ENCODE assay signal across 2 cellular contexts in the genomic region with DNA sequence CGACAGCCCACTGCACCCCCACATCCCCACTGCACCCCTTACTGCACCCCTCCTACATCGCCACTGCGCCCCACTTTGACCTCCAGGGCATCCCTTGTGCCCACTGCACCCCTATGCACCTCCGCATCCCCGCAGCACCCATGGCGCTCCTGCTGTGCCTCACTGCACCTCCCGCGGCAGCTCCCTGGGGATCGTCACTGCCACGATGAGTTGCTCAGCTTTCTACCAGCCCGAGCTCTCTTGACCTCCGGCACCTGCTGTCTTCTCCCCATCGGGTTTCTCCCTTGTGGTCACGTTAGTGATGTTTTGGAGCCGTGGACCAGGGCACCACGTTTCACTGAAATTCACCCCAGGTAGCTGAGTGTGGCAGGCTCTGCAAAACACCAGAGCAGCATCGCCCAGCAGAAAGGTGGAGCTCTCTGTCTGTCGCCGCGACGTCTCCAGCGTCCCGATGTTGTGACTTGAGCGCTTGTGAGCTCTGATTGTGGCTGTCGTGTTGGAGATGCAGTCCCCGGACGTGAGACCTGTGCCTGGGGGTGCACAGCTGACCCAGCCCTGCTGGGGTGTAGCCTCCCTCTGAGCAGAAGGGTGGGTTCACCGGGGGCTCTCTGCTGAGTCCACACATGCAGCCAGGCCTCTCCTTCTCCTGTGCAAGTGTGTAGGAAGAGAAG.
TF ChIP-seq lines count a peak whose summit lies in the region.

No MANE protein-coding gene starts in this region.

TF ChIP-seq in A549, 52 proteins besides CTCF, POLR2A, EP300 and RAD21 (continued from another document):
- TF ChIP-seq HOXB13 (CRISPR knock-in tag; IDR thresholded peaks at IDR 0.05; ENCODE audit: low read depth) (no peak), JUN (IDR thresholded peaks at IDR 0.05) (no peak), NPAS2 (CRISPR knock-in tag; IDR thresholded peaks at IDR 0.05; ENCODE audit: borderline replicate concordance) (no peak), EHF (CRISPR knock-in tag; IDR thresholded peaks at IDR 0.05) (no peak), EHMT2 (IDR thresholded peaks at IDR 0.05; ENCODE audit: low read depth) (no peak), BHLHE40 (IDR thresholded peaks at IDR 0.05; ENCODE audit: low read depth, low read length) (no peak), ZFP36 (IDR thresholded peaks at IDR 0.05; ENCODE audit: borderline replicate concordance, partially characterized antibody) (no peak), CEBPB (IDR thresholded peaks at IDR 0.05) (no peak), ZC3H11A (IDR thresholded peaks at IDR 0.05) (no peak), FOXS1 (CRISPR knock-in tag; IDR thresholded peaks at IDR 0.05) (no peak), KDM1A (IDR thresholded peaks at IDR 0.05; ENCODE audit: low read depth) (no peak)

TF ChIP-seq in K562, 482 proteins besides CTCF, POLR2A, EP300 and RAD21 (continued from another document):
- TF ChIP-seq, protein P1, sequence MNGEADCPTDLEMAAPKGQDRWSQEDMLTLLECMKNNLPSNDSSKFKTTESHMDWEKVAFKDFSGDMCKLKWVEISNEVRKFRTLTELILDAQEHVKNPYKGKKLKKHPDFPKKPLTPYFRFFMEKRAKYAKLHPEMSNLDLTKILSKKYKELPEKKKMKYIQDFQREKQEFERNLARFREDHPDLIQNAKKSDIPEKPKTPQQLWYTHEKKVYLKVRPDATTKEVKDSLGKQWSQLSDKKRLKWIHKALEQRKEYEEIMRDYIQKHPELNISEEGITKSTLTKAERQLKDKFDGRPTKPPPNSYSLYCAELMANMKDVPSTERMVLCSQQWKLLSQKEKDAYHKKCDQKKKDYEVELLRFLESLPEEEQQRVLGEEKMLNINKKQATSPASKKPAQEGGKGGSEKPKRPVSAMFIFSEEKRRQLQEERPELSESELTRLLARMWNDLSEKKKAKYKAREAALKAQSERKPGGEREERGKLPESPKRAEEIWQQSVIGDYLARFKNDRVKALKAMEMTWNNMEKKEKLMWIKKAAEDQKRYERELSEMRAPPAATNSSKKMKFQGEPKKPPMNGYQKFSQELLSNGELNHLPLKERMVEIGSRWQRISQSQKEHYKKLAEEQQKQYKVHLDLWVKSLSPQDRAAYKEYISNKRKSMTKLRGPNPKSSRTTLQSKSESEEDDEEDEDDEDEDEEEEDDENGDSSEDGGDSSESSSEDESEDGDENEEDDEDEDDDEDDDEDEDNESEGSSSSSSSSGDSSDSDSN (IDR thresholded peaks at IDR 0.05; ENCODE audit: borderline replicate concordance in 1 of 2, low read depth in 2 of 2, low read length in 2 of 2): no peak
- TF ChIP-seq NFATC3 (IDR thresholded peaks at IDR 0.05) (no peak), ZNF121 (CRISPR knock-in tag; conservative IDR thresholded peaks at IDR 0.05) (no peak), GTF2F1 (IDR thresholded peaks at IDR 0.05; ENCODE audit: low read depth, low read length) (no peak), ZNF507 (tag; conservative IDR thresholded peaks at IDR 0.05) (no peak), KLF6 (CRISPR knock-in tag; IDR thresholded peaks at IDR 0.05; ENCODE audit: borderline replicate concordance) (no peak), ZNF23 (CRISPR knock-in tag; IDR thresholded peaks at IDR 0.05) (no peak), TAF15 (IDR thresholded peaks at IDR 0.05; ENCODE audit: low read depth, low read length) (no peak), FUS (optimal IDR thresholded peaks at IDR 0.05; ENCODE audit: low read depth, low read length) (no peak), CBX2 (IDR thresholded peaks at IDR 0.05; ENCODE audit: insufficient read depth, low read length, poor library complexity, severe bottlenecking) (no peak), PCBP2 (IDR thresholded peaks at IDR 0.05; ENCODE audit: low read depth, low read length, poor library complexity, severe bottlenecking) (no peak), EZH2 (IDR thresholded peaks at IDR 0.05; ENCODE audit: borderline replicate concordance, low read depth, low read length) (no peak), STAT5B (CRISPR knock-in tag; IDR thresholded peaks at IDR 0.05) (no peak), RUNX1 (IDR thresholded peaks at IDR 0.05; ENCODE audit: low read depth) (no peak)
- TF ChIP-seq, protein P2, sequence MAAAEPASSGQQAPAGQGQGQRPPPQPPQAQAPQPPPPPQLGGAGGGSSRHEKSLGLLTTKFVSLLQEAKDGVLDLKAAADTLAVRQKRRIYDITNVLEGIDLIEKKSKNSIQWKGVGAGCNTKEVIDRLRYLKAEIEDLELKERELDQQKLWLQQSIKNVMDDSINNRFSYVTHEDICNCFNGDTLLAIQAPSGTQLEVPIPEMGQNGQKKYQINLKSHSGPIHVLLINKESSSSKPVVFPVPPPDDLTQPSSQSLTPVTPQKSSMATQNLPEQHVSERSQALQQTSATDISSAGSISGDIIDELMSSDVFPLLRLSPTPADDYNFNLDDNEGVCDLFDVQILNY (CRISPR knock-in tag; IDR thresholded peaks at IDR 0.05): no peak
- TF ChIP-seq, protein P3, sequence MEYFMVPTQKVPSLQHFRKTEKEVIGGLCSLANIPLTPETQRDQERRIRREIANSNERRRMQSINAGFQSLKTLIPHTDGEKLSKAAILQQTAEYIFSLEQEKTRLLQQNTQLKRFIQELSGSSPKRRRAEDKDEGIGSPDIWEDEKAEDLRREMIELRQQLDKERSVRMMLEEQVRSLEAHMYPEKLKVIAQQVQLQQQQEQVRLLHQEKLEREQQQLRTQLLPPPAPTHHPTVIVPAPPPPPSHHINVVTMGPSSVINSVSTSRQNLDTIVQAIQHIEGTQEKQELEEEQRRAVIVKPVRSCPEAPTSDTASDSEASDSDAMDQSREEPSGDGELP (CRISPR knock-in tag; IDR thresholded peaks at IDR 0.05; ENCODE audit: borderline replicate concordance): no peak
- TF ChIP-seq, protein P4, sequence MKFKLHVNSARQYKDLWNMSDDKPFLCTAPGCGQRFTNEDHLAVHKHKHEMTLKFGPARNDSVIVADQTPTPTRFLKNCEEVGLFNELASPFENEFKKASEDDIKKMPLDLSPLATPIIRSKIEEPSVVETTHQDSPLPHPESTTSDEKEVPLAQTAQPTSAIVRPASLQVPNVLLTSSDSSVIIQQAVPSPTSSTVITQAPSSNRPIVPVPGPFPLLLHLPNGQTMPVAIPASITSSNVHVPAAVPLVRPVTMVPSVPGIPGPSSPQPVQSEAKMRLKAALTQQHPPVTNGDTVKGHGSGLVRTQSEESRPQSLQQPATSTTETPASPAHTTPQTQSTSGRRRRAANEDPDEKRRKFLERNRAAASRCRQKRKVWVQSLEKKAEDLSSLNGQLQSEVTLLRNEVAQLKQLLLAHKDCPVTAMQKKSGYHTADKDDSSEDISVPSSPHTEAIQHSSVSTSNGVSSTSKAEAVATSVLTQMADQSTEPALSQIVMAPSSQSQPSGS (CRISPR knock-in tag; IDR thresholded peaks at IDR 0.05): no peak
- TF ChIP-seq, protein P5, sequence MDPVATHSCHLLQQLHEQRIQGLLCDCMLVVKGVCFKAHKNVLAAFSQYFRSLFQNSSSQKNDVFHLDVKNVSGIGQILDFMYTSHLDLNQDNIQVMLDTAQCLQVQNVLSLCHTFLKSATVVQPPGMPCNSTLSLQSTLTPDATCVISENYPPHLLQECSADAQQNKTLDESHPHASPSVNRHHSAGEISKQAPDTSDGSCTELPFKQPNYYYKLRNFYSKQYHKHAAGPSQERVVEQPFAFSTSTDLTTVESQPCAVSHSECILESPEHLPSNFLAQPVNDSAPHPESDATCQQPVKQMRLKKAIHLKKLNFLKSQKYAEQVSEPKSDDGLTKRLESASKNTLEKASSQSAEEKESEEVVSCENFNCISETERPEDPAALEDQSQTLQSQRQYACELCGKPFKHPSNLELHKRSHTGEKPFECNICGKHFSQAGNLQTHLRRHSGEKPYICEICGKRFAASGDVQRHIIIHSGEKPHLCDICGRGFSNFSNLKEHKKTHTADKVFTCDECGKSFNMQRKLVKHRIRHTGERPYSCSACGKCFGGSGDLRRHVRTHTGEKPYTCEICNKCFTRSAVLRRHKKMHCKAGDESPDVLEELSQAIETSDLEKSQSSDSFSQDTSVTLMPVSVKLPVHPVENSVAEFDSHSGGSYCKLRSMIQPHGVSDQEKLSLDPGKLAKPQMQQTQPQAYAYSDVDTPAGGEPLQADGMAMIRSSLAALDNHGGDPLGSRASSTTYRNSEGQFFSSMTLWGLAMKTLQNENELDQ (CRISPR knock-in tag; IDR thresholded peaks at IDR 0.05; ENCODE audit: borderline replicate concordance): no peak
